14 cellular contexts compared by ENCODE assay signal in the genomic region with DNA sequence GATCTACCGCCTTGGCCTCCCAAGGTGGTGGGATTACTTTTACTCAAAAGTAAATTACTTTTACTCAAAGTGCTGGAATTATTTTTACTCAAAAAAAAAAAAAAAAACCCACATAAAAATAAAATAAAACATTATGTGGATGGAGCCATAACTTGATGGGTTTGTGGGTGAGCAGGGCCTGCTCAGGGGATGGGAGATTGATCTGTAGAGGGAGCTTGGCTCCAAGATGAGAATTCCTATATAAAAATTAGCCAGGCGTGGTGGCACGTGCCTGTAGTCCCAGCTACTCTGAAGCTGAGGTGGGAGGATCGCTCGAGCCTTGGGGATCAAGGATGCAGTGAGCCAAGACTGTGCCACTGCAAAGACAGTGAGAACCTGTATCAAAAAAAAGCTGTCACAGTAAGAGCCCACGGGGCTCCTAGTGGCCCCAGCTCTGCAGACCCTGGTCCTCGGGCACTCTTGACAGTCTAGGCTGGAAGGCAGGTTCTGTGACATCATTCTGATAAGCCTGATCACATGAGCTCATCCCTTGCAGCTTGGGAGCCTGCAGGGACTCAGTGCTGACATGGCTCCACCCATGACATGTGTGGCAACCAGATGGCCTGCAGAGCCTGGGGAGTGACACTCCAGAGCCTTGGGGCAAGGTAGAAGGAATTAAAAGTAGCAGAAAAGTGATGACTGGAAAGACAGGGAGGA. TPM values are rescaled to one million over a fixed set of nuclear protein-coding genes. Genes with fewer than 3 reads are reported as not detected.
DNase-seq lines count a peak whose midpoint lies in the region; ATAC-seq and TF ChIP-seq lines count a peak whose summit lies in the region.
"Had no signal": no experiment of that assay in that cellular context is flagged by ENCODE, and none has a peak within 500 bp of the region (broad histone marks: within the 10 kb centered on the region; RNA-seq: fewer than 3 reads in every experiment).

No MANE protein-coding gene starts in this region.

- H3K4me3 Mint-ChIP-seq in Caco-2 (ENCODE audit: unreplicated experiment) (no peak overlapping the region), T-helper 17 cell (no peak overlapping the region)
- no peak overlapping the region for H3K4me3 Mint-ChIP-seq in activated naive CD8-positive, alpha-beta T cell treated with anti-CD3 and anti-CD28 coated beads, Interleukin-2, amount 50 U/mL, for 24 hours
- H3K4me3 Mint-ChIP-seq: nephron progenitor cell had no signal

- H3K36me3 Mint-ChIP-seq in Caco-2 (ENCODE audit: insufficient read depth, unreplicated experiment) (peaks cover 47% of the 10 kb centered on the region), T-helper 17 cell (ENCODE audit: low read depth) (no peaks in the 10 kb centered on the region)
- no peaks in the 10 kb centered on the region for H3K36me3 Mint-ChIP-seq in activated naive CD8-positive, alpha-beta T cell treated with anti-CD3 and anti-CD28 coated beads, Interleukin-2, amount 50 U/mL, for 24 hours (ENCODE audit: low read depth)

- H2AFZ ChIP-seq in KMS-11 (ENCODE audit: low read depth): no peak overlapping the region

- H3K27me3 Mint-ChIP-seq in Caco-2 (ENCODE audit: insufficient read depth, unreplicated experiment) (no peaks in the 10 kb centered on the region), T-helper 17 cell (no peaks in the 10 kb centered on the region)
- no peaks in the 10 kb centered on the region for H3K27me3 Mint-ChIP-seq in activated naive CD8-positive, alpha-beta T cell treated with anti-CD3 and anti-CD28 coated beads, Interleukin-2, amount 50 U/mL, for 24 hours

- no peak overlapping the region for H3K27ac Mint-ChIP-seq in Caco-2 (ENCODE audit: unreplicated experiment)
- H3K27ac Mint-ChIP-seq in T-helper 17 cell: peak overlapping the region; percentile 32
- H3K27ac Mint-ChIP-seq in activated naive CD8-positive, alpha-beta T cell treated with anti-CD3 and anti-CD28 coated beads, Interleukin-2, amount 50 U/mL, for 24 hours: no peak overlapping the region
- H3K27ac Mint-ChIP-seq: nephron progenitor cell had no signal

- H4K20me1 ChIP-seq in KMS-11 (ENCODE audit: insufficient read depth): no peaks in the 10 kb centered on the region

- H3K4me3 ChIP-seq in Caco-2 (ENCODE audit: low read depth, low read length): no peak overlapping the region
- H3K4me3 ChIP-seq in KMS-11 (IDR thresholded peaks at IDR 0.05; ENCODE audit: insufficient read depth, low read depth, low read length): no peak overlapping the region
- H3K4me3 ChIP-seq: dorsolateral prefrontal cortex had no signal

- intact Hi-C loops in Caco-2 (cut with micrococcal nuclease; ENCODE audit: unreplicated experiment): no loop called here

- H3K79me2 ChIP-seq in KMS-11 (ENCODE audit: insufficient read depth, low read depth): peaks cover 4% of the 10 kb centered on the region; the same call in 1 of the 2 replicates

- H3K36me3 ChIP-seq in Caco-2 (ENCODE audit: control insufficient read depth, insufficient read depth, low read length) (peaks cover 8% of the 10 kb centered on the region), KMS-11 (ENCODE audit: insufficient read depth) (no peaks in the 10 kb centered on the region)

- no peak for ATAC-seq in T-helper 17 cell
- no peak for ATAC-seq in activated naive CD8-positive, alpha-beta T cell treated with anti-CD3 and anti-CD28 coated beads, Interleukin-2, amount 50 U/mL, for 24 hours
- ATAC-seq in GM21576 (IDR thresholded peaks at IDR 0.05; ENCODE audit: unreplicated experiment): no peak

- no peak overlapping the region for H3K27ac ChIP-seq in KMS-11
- H3K27ac ChIP-seq: C4-2B had no signal

- H3K4me1 ChIP-seq in Caco-2 (peaks cover 13% of the 10 kb centered on the region), KMS-11 (ENCODE audit: low read depth, poor library complexity, severe bottlenecking) (peaks cover 32% of the 10 kb centered on the region)

- H3K9me3 ChIP-seq in Caco-2: no peaks in the 10 kb centered on the region
- H3K9me3 ChIP-seq in T-helper 17 cell (ENCODE audit: control insufficient read depth, low read length, poor library complexity, severe bottlenecking): no peaks in the 10 kb centered on the region

- DNase-seq in Caco-2 (peak; percentile 68 to 79), T-helper 17 cell (no peak), kidney tubule cell (ENCODE audit: low spot score) (peak; percentile 19), NCI-H187 treated with DMSO at 0.1 percent for 48 hours (lab: John Stamatoyannopoulos, UW) (no peak), HPDE6-E6E7 (ENCODE audit: extremely low spot score) (no peak)
- DNase-seq in activated naive CD8-positive, alpha-beta T cell treated with anti-CD3 and anti-CD28 coated beads, Interleukin-2, amount 50 U/mL, for 24 hours: no peak
- DNase-seq: activated CD4-positive, alpha-beta T cell treated with anti-CD3 and anti-CD28 coated beads for 1 hour; activated effector memory CD4-positive, alpha-beta T cell treated with anti-CD3 and anti-CD28 coated beads, Interleukin-2, amount 50 U/mL, for 16 hours; nephron progenitor cell; PC-3 had no signal

- TF ChIP-seq CTCF in Caco-2 (IDR thresholded peaks at IDR 0.05; ENCODE audit: insufficient read depth in 1 of 2, low read depth in 1 of 2, low read length in 1 of 2, severe bottlenecking in 1 of 2, unreplicated experiment in 1 of 2) (no peak), KMS-11 (conservative IDR thresholded peaks at IDR 0.05; ENCODE audit: low read depth, low read length) (no peak)

- H3K9me3 Mint-ChIP-seq in Caco-2 (ENCODE audit: unreplicated experiment): no peaks in the 10 kb centered on the region
- no peaks in the 10 kb centered on the region for H3K9me3 Mint-ChIP-seq in activated naive CD8-positive, alpha-beta T cell treated with anti-CD3 and anti-CD28 coated beads, Interleukin-2, amount 50 U/mL, for 24 hours
- H3K9me3 Mint-ChIP-seq: nephron progenitor cell had no signal

- CTCF ChIA-PET in Caco-2 (lab: Charles Lee): interaction anchor here (0.6 to 1.4 kb wide), 8 partner anchors 15 to 90 kb away, joined by 3 to 10 read pairs (median 3); a partner anchor contains a TSS

- H3K4me2 ChIP-seq in KMS-11: peak overlapping the region; percentile 25; the same call in 1 of the 2 replicates

- no TSS peak for BruUV-seq in Caco-2 (replicated peaks; lab: Mats Ljungman, UMichigan)

- POLR2A ChIA-PET in Caco-2 (lab: Charles Lee): interaction anchor here (0.6 to 1.5 kb wide), 3 partner anchors 32 to 58 kb away, joined by 3 to 16 read pairs (median 6); no protein-coding TSS in a partner anchor

- no peak overlapping the region for H3K9ac ChIP-seq in KMS-11

- peaks cover 7% of the 10 kb centered on the region for H3K4me1 Mint-ChIP-seq in Caco-2 (ENCODE audit: low read depth, unreplicated experiment)
- H3K4me1 Mint-ChIP-seq in T-helper 17 cell: peaks cover 2% of the 10 kb centered on the region
- H3K4me1 Mint-ChIP-seq in activated naive CD8-positive, alpha-beta T cell treated with anti-CD3 and anti-CD28 coated beads, Interleukin-2, amount 50 U/mL, for 24 hours: peaks cover 2% of the 10 kb centered on the region

- H3K27me3 ChIP-seq in Caco-2 (replicated peaks; ENCODE audit: control insufficient read depth, insufficient read depth, low read length) (no peaks in the 10 kb centered on the region), KMS-11 (ENCODE audit: insufficient read depth, low read depth) (no peaks in the 10 kb centered on the region)
- H3K27me3 ChIP-seq: dorsolateral prefrontal cortex had no signal

RNA-seq across cellular contexts. Expression of a gene that starts 42.5 kb away (rescaled TPM):
- total RNA-seq in Caco-2 (2022) (30.3 and 31.1 TPM in 2 replicates), T-helper 17 cell (10 to 100 TPM; 11.8 to 14.4 TPM)

RNA-seq across cellular contexts. Expression of a gene that starts 49.7 kb away (rescaled TPM):
- total RNA-seq in Caco-2 (2022): 62.0 and 72.5 TPM in 2 replicates
- 10 to 100 TPM; 49.3 to 51.8 TPM for total RNA-seq in T-helper 17 cell

RNA-seq across cellular contexts. Expression of a gene that starts 58.0 kb away (rescaled TPM):
- total RNA-seq in Caco-2 (2022): 25.5 and 27.9 TPM in 2 replicates
- 10 to 100 TPM; 27.1 to 27.7 TPM for total RNA-seq in T-helper 17 cell

Comparison
In these comparisons a context has a peak if more than half of its experiments do, and no peak if none do; other contexts are left out.
1. DNase-seq: peak in Caco-2 (2 of 2) and kidney tubule cell (single experiment); none in T-helper 17 cell (0 of 3), NCI-H187 treated with DMSO at 0.1 percent for 48 hours (single experiment), activated naive CD8-positive, alpha-beta T cell treated with anti-CD3 and anti-CD28 coated beads, Interleukin-2, amount 50 U/mL, for 24 hours (single experiment) and HPDE6-E6E7 (single experiment).